Comparison of ENCODE assay signal across 21 cellular contexts in genomic region chr22:50730013-50730891, GRCh38. TPM values are rescaled to one million over a fixed set of nuclear protein-coding genes. Genes with fewer than 3 reads are reported as not detected.
DNase-seq lines count a peak whose midpoint lies in the region; ATAC-seq and TF ChIP-seq lines count a peak whose summit lies in the region.
"Had no signal": no experiment of that assay in that cellular context is flagged by ENCODE, and none has a peak within 500 bp of the region (broad histone marks: within the 10 kb centered on the region; RNA-seq: fewer than 3 reads in every experiment).

No MANE protein-coding gene starts in this region.

- H3K9me3 ChIP-seq in ovary: no peaks in the 10 kb centered on the region

- no peaks in the 10 kb centered on the region for H3K36me3 ChIP-seq in ovary

- 55 to 64% (median 64%) methylated on average over 42 to 54 of the region's 54 CpGs for WGBS in ovary, 3 donors

- H3K27me3 Mint-ChIP-seq in stimulated activated naive CD8-positive, alpha-beta T cell treated with anti-CD3 and anti-CD28 coated beads, Interleukin-15, amount 100 ng/mL, for 72 hours: no peaks in the 10 kb centered on the region

- TF ChIP-seq CTCF in ovary (IDR thresholded peaks at IDR 0.05): no peak

- H3K27ac ChIP-seq in ovary: no peak overlapping the region
- H3K27ac ChIP-seq: coronary artery had no signal

- no peaks in the 10 kb centered on the region for H3K4me1 Mint-ChIP-seq in stimulated activated naive CD8-positive, alpha-beta T cell treated with anti-CD3 and anti-CD28 coated beads, Interleukin-15, amount 100 ng/mL, for 72 hours

- H3K27ac Mint-ChIP-seq in stimulated activated naive CD8-positive, alpha-beta T cell treated with anti-CD3 and anti-CD28 coated beads, Interleukin-15, amount 100 ng/mL, for 72 hours: peak overlapping the region in 1 of 2 donors; percentile 59
- H3K27ac Mint-ChIP-seq: CD4-positive, alpha-beta memory T cell; progenitor cell of endocrine pancreas; stimulated activated effector memory CD8-positive, alpha-beta T cell treated with anti-CD3 and anti-CD28 coated beads, Interleukin-12 subunit alpha, Interleukin-12 subunit beta, amount 100 ng/mL, for 72 hours; T-helper 2 cell treated with Interferon-gamma antibody and Interleukin-4, amounts not matched to agents 5 μg/mL and 100 μg/mL, for 36 hours had no signal

- no peak overlapping the region for H3K4me3 ChIP-seq in ovary

- no peak for TF ChIP-seq POLR2A in ovary (IDR thresholded peaks at IDR 0.05)

- H3K27me3 ChIP-seq in ovary: no peaks in the 10 kb centered on the region

- no peaks in the 10 kb centered on the region for H3K4me1 ChIP-seq in ovary (ENCODE audit: insufficient read depth)

- ATAC-seq in stimulated activated naive CD8-positive, alpha-beta T cell treated with anti-CD3 and anti-CD28 coated beads, Interleukin-15, amount 100 ng/mL, for 72 hours: peak; percentile 27
- no peak for ATAC-seq in stimulated activated naive CD8-positive, alpha-beta T cell treated with anti-CD3 and anti-CD28 coated beads, Interleukin-15, Interleukin-2, amounts not matched to agents 100 U/mL and 50 U/mL, for 24 hours
- ATAC-seq in left cardiac atrium (no peak), GM21367 (IDR thresholded peaks at IDR 0.05; ENCODE audit: unreplicated experiment) (no peak)
- ATAC-seq: stimulated activated effector memory CD8-positive, alpha-beta T cell treated with anti-CD3 and anti-CD28 coated beads, Interleukin-12 subunit alpha, Interleukin-12 subunit beta, amount 100 ng/mL, for 72 hours had no signal

- intact Hi-C loops in left cardiac atrium (cut with DNase I) (no loop called here), ovary (cut with DNase I) (no loop called here)

- no peaks in the 10 kb centered on the region for H3K9me3 Mint-ChIP-seq in stimulated activated naive CD8-positive, alpha-beta T cell treated with anti-CD3 and anti-CD28 coated beads, Interleukin-15, amount 100 ng/mL, for 72 hours
- H3K9me3 Mint-ChIP-seq: CD4-positive, alpha-beta memory T cell; stimulated activated effector memory CD8-positive, alpha-beta T cell treated with anti-CD3 and anti-CD28 coated beads, Interleukin-12 subunit alpha, Interleukin-12 subunit beta, amount 100 ng/mL, for 72 hours; T-helper 2 cell treated with Interferon-gamma antibody and Interleukin-4, amounts not matched to agents 5 μg/mL and 100 μg/mL, for 36 hours had no signal

- no peak overlapping the region for H3K4me3 Mint-ChIP-seq in stimulated activated naive CD8-positive, alpha-beta T cell treated with anti-CD3 and anti-CD28 coated beads, Interleukin-15, amount 100 ng/mL, for 72 hours
- H3K4me3 Mint-ChIP-seq: stimulated activated effector memory CD8-positive, alpha-beta T cell treated with anti-CD3 and anti-CD28 coated beads, Interleukin-12 subunit alpha, Interleukin-12 subunit beta, amount 100 ng/mL, for 72 hours; T-helper 2 cell treated with Interferon-gamma antibody and Interleukin-4, amounts not matched to agents 5 μg/mL and 100 μg/mL, for 36 hours had no signal

- TF ChIP-seq EP300 in ovary (IDR thresholded peaks at IDR 0.05): no peak

- DNase-seq in stimulated activated naive CD8-positive, alpha-beta T cell treated with anti-CD3 and anti-CD28 coated beads, Interleukin-15, amount 100 ng/mL, for 72 hours: no peak
- DNase-seq in stimulated activated naive CD8-positive, alpha-beta T cell treated with anti-CD3 and anti-CD28 coated beads, Interleukin-15, Interleukin-2, amounts not matched to agents 100 U/mL and 50 U/mL, for 24 hours: no peak
- DNase-seq in left cardiac atrium (peak; percentile 25), ovary (peak in 3 of 5 donors; percentile 9 to 29 (median 14)), GDM1 (lab: John Stamatoyannopoulos, UW) (no peak), GOT3 (lab: John Stamatoyannopoulos, UW) (no peak)
- no peak for DNase-seq in activated T-cell treated with anti-CD3 and anti-CD28 coated beads, Interleukin-2, amount 50 U/mL, for 48 hours
- DNase-seq: activated CD8-positive, alpha-beta memory T cell treated with anti-CD3 and anti-CD28 coated beads, Interleukin-2, amount 50 U/mL, for 4 hours; activated naive CD4-positive, alpha-beta T cell; CD4-positive, alpha-beta memory T cell; DND-41; foreskin melanocyte; NCI-H1694 had no signal

RNA-seq across cellular contexts. Expression of gene ACR, which starts 7.8 kb away (rescaled TPM):
- total RNA-seq in left cardiac atrium (1 to 10 TPM in 1 of 2 donors, not detected in 1; 1.5 TPM), ovary (1 to 10 TPM in 1 of 7 donors, under 1 TPM in 2, not detected in 4; 0.25 to 1.3 (median 0.64) TPM)
- polyA plus RNA-seq in ovary: under 1 TPM; 0.33 TPM
- total RNA-seq: CD4-positive, alpha-beta memory T cell; HT1080; progenitor cell of endocrine pancreas; SK-MEL-5; urinary bladder had no signal
- polyA plus RNA-seq: CD4-positive, alpha-beta memory T cell had no signal

RNA-seq across cellular contexts. Expression of gene RABL2B, which starts 53.2 kb away (rescaled TPM):
- total RNA-seq in left cardiac atrium: 10 to 100 TPM; 10.2 to 11.0 TPM
- total RNA-seq in ovary: 10 to 100 TPM; 15.6 to 50.8 (median 28.4) TPM
- 10 to 100 TPM; 20.1 to 37.2 TPM for polyA plus RNA-seq in ovary

RNA-seq across cellular contexts. Expression of gene SHANK3, which starts 57.6 kb away (rescaled TPM):
- total RNA-seq in left cardiac atrium (10 to 100 TPM; 19.5 to 34.1 TPM), ovary (10 to 100 TPM in 2 of 7 donors, 1 to 10 TPM in 5; 2.6 to 23.2 (median 6.2) TPM)
- polyA plus RNA-seq in ovary: 1 to 10 TPM; 2.7 to 9.8 TPM
- total RNA-seq: CD4-positive, alpha-beta memory T cell had no signal
- polyA plus RNA-seq: CD4-positive, alpha-beta memory T cell had no signal

Comparison
In these comparisons a context has a peak if more than half of its experiments do, and no peak if none do; other contexts are left out.
1. DNase-seq: peak in left cardiac atrium (single experiment) and ovary (3 of 5); none in stimulated activated naive CD8-positive, alpha-beta T cell treated with anti-CD3 and anti-CD28 coated beads, Interleukin-15, amount 100 ng/mL, for 72 hours (0 of 2), stimulated activated naive CD8-positive, alpha-beta T cell treated with anti-CD3 and anti-CD28 coated beads, Interleukin-15, Interleukin-2, amounts not matched to agents 100 U/mL and 50 U/mL, for 24 hours (single experiment), GDM1 (single experiment), activated T-cell treated with anti-CD3 and anti-CD28 coated beads, Interleukin-2, amount 50 U/mL, for 48 hours (0 of 2) and GOT3 (single experiment).